Comparison of ENCODE assay signal across 8 cellular contexts in the genomic region with DNA sequence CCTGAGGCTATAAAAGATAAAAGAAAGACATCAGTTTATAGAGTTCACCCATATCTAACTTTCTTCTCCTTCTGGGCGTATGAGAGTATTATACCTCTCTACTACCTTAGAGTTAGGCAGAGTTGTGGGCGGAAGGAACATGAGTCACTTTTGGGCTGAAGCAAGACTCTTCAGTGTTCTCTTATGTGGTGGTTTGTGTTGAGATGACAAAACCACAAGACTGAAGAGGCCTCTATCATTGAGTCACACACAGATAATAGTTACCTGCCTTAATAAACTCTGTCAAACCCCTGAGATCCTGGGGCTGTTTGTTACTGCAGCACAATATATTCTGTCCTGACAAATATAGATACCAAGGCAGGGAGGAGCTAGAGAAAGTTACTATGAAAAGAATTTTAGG.
DNase-seq lines count a peak whose midpoint lies in the region; ATAC-seq and TF ChIP-seq lines count a peak whose summit lies in the region.

No MANE protein-coding gene starts in this region.

- H3K27ac ChIP-seq in neutrophil = peak overlapping the region; percentile 87

- no peak overlapping the region for H3K4me3 ChIP-seq in neutrophil (ENCODE audit: low read depth in 1 of 2, low read length in 1 of 2)

- no peaks in the 10 kb centered on the region for H3K9me3 ChIP-seq in neutrophil

- no peak overlapping the region for H3K27ac Mint-ChIP-seq in activated CD4-positive, alpha-beta memory T cell treated with anti-CD3 and anti-CD28 coated beads for 36 hours

- no peak overlapping the region for H3K4me3 Mint-ChIP-seq in activated CD4-positive, alpha-beta memory T cell treated with anti-CD3 and anti-CD28 coated beads for 36 hours

- H3K4me1 Mint-ChIP-seq in activated CD4-positive, alpha-beta memory T cell treated with anti-CD3 and anti-CD28 coated beads for 36 hours (ENCODE audit: low read depth) = peaks cover 16% of the 10 kb centered on the region

- peaks cover 2% of the 10 kb centered on the region for H3K36me3 Mint-ChIP-seq in activated CD4-positive, alpha-beta memory T cell treated with anti-CD3 and anti-CD28 coated beads for 36 hours

- POLR2A ChIA-PET in activated CD4-positive, alpha-beta memory T cell treated with anti-CD3 and anti-CD28 coated beads for 36 hours (lab: Charles Lee) = no interaction called here

- peak; percentile 63 for ATAC-seq in HG03196 (IDR thresholded peaks at IDR 0.05; ENCODE audit: unreplicated experiment)

- intact Hi-C loops in activated CD4-positive, alpha-beta memory T cell treated with anti-CD3 and anti-CD28 coated beads for 36 hours (cut with micrococcal nuclease) = loop anchor here (1.0 to 5.0 kb wide), 6 partner anchors 9 to 224 kb away; a partner anchor contains a TSS

- TF ChIP-seq CTCF in neutrophil (IDR thresholded peaks at IDR 0.05) = no peak

- peaks cover 3% of the 10 kb centered on the region for H3K27me3 Mint-ChIP-seq in activated CD4-positive, alpha-beta memory T cell treated with anti-CD3 and anti-CD28 coated beads for 36 hours

- no peaks in the 10 kb centered on the region for H3K27me3 ChIP-seq in neutrophil

- peaks cover 28 to 40% of the 10 kb centered on the region in 2 experiments for H3K4me1 ChIP-seq in neutrophil (ENCODE audit: control insufficient read depth in 1 of 2, insufficient read depth in 1 of 2, low read depth in 1 of 2, low read length in 1 of 2)

- DNase-seq in activated CD8-positive, alpha-beta memory T cell treated with anti-CD3 and anti-CD28 coated beads for 4 hours (ENCODE audit: low read depth in 2 of 2) = peak; percentile 12 to 19
- no peak for DNase-seq in activated CD8-positive, alpha-beta memory T cell treated with anti-CD3 and anti-CD28 coated beads, Interleukin-2, amount 50 U/mL, for 48 hours
- peak; percentile 71 for DNase-seq in activated CD4-positive, alpha-beta memory T cell treated with anti-CD3 and anti-CD28 coated beads for 36 hours
- DNase-seq in NCI-H146 treated with DMSO at 0.1 percent for 48 hours (lab: John Stamatoyannopoulos, UW; ENCODE audit: unreplicated experiment) = no peak
- DNase-seq in cerebellar cortex (ENCODE audit: low spot score) = no peak
- DNase-seq in NCI-H1930 (lab: John Stamatoyannopoulos, UW) = no peak

- CTCF ChIA-PET in activated CD4-positive, alpha-beta memory T cell treated with anti-CD3 and anti-CD28 coated beads for 36 hours (lab: Charles Lee) = no interaction called here

- peaks cover 10% of the 10 kb centered on the region for H3K9me3 Mint-ChIP-seq in activated CD4-positive, alpha-beta memory T cell treated with anti-CD3 and anti-CD28 coated beads for 36 hours

- H3K36me3 ChIP-seq in neutrophil = no peaks in the 10 kb centered on the region

Comparison
In these comparisons a context has a peak if more than half of its experiments do, and no peak if none do; other contexts are left out.
1. DNase-seq: peak in activated CD8-positive, alpha-beta memory T cell treated with anti-CD3 and anti-CD28 coated beads for 4 hours (2 of 2) and activated CD4-positive, alpha-beta memory T cell treated with anti-CD3 and anti-CD28 coated beads for 36 hours (single experiment); none in activated CD8-positive, alpha-beta memory T cell treated with anti-CD3 and anti-CD28 coated beads, Interleukin-2, amount 50 U/mL, for 48 hours (single experiment), NCI-H146 treated with DMSO at 0.1 percent for 48 hours (single experiment), cerebellar cortex (single experiment) and NCI-H1930 (0 of 2).